Comparison of ENCODE assay signal across 14 cellular contexts in genomic region chr14:65312859-65313258, GRCh38.
"Had no signal": no experiment of that assay in that cellular context is flagged by ENCODE, and none has a peak within 500 bp of the region (broad histone marks: within the 10 kb centered on the region; RNA-seq: fewer than 3 reads in every experiment).

No MANE protein-coding gene starts in this region.

- H3K4me1 Mint-ChIP-seq: natural killer cell; stimulated activated effector memory CD8-positive, alpha-beta T cell treated with anti-CD3 and anti-CD28 coated beads, Interleukin-12 subunit alpha, Interleukin-12 subunit beta, amount 100 ng/mL, for 72 hours had no signal

- H3K4me3 Mint-ChIP-seq: activated CD4-positive, alpha-beta memory T cell treated with anti-CD3 and anti-CD28 coated beads, Interleukin-2, amount 10 ng/mL, durations not matched to agents 7 days and 5 days; activated naive CD4-positive, alpha-beta T cell treated with anti-CD3 and anti-CD28 coated beads, Interleukin-2, amount 50 U/mL, for 24 hours; endodermal cell; natural killer cell; stimulated activated effector memory CD8-positive, alpha-beta T cell treated with anti-CD3 and anti-CD28 coated beads, Interleukin-12 subunit alpha, Interleukin-12 subunit beta, amount 100 ng/mL, for 72 hours had no signal

- H3K27ac Mint-ChIP-seq: activated CD4-positive, alpha-beta memory T cell treated with anti-CD3 and anti-CD28 coated beads, Interleukin-2, amount 10 ng/mL, durations not matched to agents 7 days and 5 days; activated naive CD4-positive, alpha-beta T cell treated with anti-CD3 and anti-CD28 coated beads, Interleukin-2, amount 50 U/mL, for 24 hours; endodermal cell; natural killer cell; stimulated activated effector memory CD8-positive, alpha-beta T cell treated with anti-CD3 and anti-CD28 coated beads, Interleukin-12 subunit alpha, Interleukin-12 subunit beta, amount 100 ng/mL, for 72 hours had no signal

- H3K4me3 ChIP-seq: dorsolateral prefrontal cortex, left lung had no signal

- FAIRE-seq: kidney had no signal

- H3K9me3 Mint-ChIP-seq: activated naive CD4-positive, alpha-beta T cell treated with anti-CD3 and anti-CD28 coated beads, Interleukin-2, amount 50 U/mL, for 24 hours; natural killer cell; stimulated activated effector memory CD8-positive, alpha-beta T cell treated with anti-CD3 and anti-CD28 coated beads, Interleukin-12 subunit alpha, Interleukin-12 subunit beta, amount 100 ng/mL, for 72 hours had no signal

- ATAC-seq: left lung; natural killer cell; stimulated activated effector memory CD8-positive, alpha-beta T cell treated with anti-CD3 and anti-CD28 coated beads, Interleukin-12 subunit alpha, Interleukin-12 subunit beta, amount 100 ng/mL, for 72 hours had no signal

- H3K27me3 Mint-ChIP-seq: activated CD4-positive, alpha-beta memory T cell treated with anti-CD3 and anti-CD28 coated beads, Interleukin-2, amount 10 ng/mL, durations not matched to agents 7 days and 5 days; activated naive CD4-positive, alpha-beta T cell treated with anti-CD3 and anti-CD28 coated beads, Interleukin-2, amount 50 U/mL, for 24 hours had no signal

- H3K36me3 Mint-ChIP-seq: activated naive CD4-positive, alpha-beta T cell treated with anti-CD3 and anti-CD28 coated beads, Interleukin-2, amount 50 U/mL, for 24 hours; natural killer cell; stimulated activated effector memory CD8-positive, alpha-beta T cell treated with anti-CD3 and anti-CD28 coated beads, Interleukin-12 subunit alpha, Interleukin-12 subunit beta, amount 100 ng/mL, for 72 hours had no signal

- DNase-seq: activated CD4-positive, alpha-beta memory T cell treated with anti-CD3 and anti-CD28 coated beads, Interleukin-2, amount 10 ng/mL, durations not matched to agents 7 days and 5 days; activated CD8-positive, alpha-beta memory T cell treated with anti-CD3 and anti-CD28 coated beads, Interleukin-2, amount 50 U/mL, for 4 hours; activated effector memory CD4-positive, alpha-beta T cell treated with anti-CD3 and anti-CD28 coated beads, Interleukin-2, amount 50 U/mL, for 16 hours; activated T-cell treated with anti-CD3 and anti-CD28 coated beads, Interleukin-2, amount 50 U/mL, for 48 hours; dorsolateral prefrontal cortex; endodermal cell; kidney; left lung; natural killer cell; posterior cingulate gyrus; retina; T1000 had no signal
